ENCODE assay signal across 18 cellular contexts in genomic region chr13:22064854-22065646, GRCh38.
DNase-seq lines count a peak whose midpoint lies in the region; ATAC-seq and TF ChIP-seq lines count a peak whose summit lies in the region.
"Had no signal": no experiment of that assay in that cellular context is flagged by ENCODE, and none has a peak within 500 bp of the region (broad histone marks: within the 10 kb centered on the region; RNA-seq: fewer than 3 reads in every experiment).

No MANE protein-coding gene starts in this region.

- POLR2A ChIA-PET in CD8-positive, alpha-beta T cell (lab: Charles Lee): no interaction called here

- no peaks in the 10 kb centered on the region for H3K27me3 Mint-ChIP-seq in CD8-positive, alpha-beta T cell (ENCODE audit: low read depth)
- H3K27me3 Mint-ChIP-seq in central memory CD8-positive, alpha-beta T cell: no peaks in the 10 kb centered on the region
- H3K27me3 Mint-ChIP-seq in nephron progenitor cell (ENCODE audit: low read depth, poor library complexity): no peaks in the 10 kb centered on the region
- no peaks in the 10 kb centered on the region for H3K27me3 Mint-ChIP-seq in endothelial cell (ENCODE audit: unreplicated experiment)

- H3K9ac ChIP-seq in HUES64 (ENCODE audit: low read depth, low read length): no peak overlapping the region

- H3K27me3 ChIP-seq in CD8-positive, alpha-beta T cell (ENCODE audit: insufficient read depth, low read length): no peaks in the 10 kb centered on the region
- no peaks in the 10 kb centered on the region for H3K27me3 ChIP-seq in HUES64 (ENCODE audit: insufficient read depth, low read length)
- H3K27me3 ChIP-seq: dorsolateral prefrontal cortex, gastrocnemius medialis, thyroid gland had no signal

- ATAC-seq in CD8-positive, alpha-beta T cell: no peak
- ATAC-seq in central memory CD8-positive, alpha-beta T cell (replicated peaks; ENCODE audit: extremely low read depth, poor library complexity, severe bottlenecking): no peak
- no peak for ATAC-seq in GM19467 (IDR thresholded peaks at IDR 0.05; ENCODE audit: unreplicated experiment)
- ATAC-seq: gastrocnemius medialis had no signal

- H3K4me3 Mint-ChIP-seq in CD8-positive, alpha-beta T cell: no peak overlapping the region
- H3K4me3 Mint-ChIP-seq in central memory CD8-positive, alpha-beta T cell: peak overlapping the region; percentile 65
- peak overlapping the region; percentile 55 for H3K4me3 Mint-ChIP-seq in nephron progenitor cell
- no peak overlapping the region for H3K4me3 Mint-ChIP-seq in endothelial cell (ENCODE audit: unreplicated experiment)

- DNase-seq in CD8-positive, alpha-beta T cell: no peak
- DNase-seq in central memory CD8-positive, alpha-beta T cell (ENCODE audit: low spot score in 2 of 2): no peak
- DNase-seq in nephron progenitor cell (peak; percentile 14), SHP77 (lab: John Stamatoyannopoulos, UW) (no peak), endothelial cell (ENCODE audit: low spot score) (no peak)
- DNase-seq: activated CD4-positive, CD25-positive, alpha-beta regulatory T cell; COR-L47; dorsolateral prefrontal cortex; erythroblast; gastrocnemius medialis; kidney glomerular epithelial cell; NCI-H1105 treated with DMSO at 0.1 percent for 48 hours; NCI-H2081 treated with DMSO at 0.1 percent for 48 hours; nucleus accumbens; thyroid gland had no signal

- no peak overlapping the region for H3K27ac ChIP-seq in CD8-positive, alpha-beta T cell (ENCODE audit: low read depth, low read length)
- H3K27ac ChIP-seq in HUES64 (ENCODE audit: low read depth, low read length): peak overlapping the region; percentile 43; the same call in 1 of the 2 replicates
- H3K27ac ChIP-seq: dorsolateral prefrontal cortex, gastrocnemius medialis, thyroid gland had no signal

- no peak for TF ChIP-seq CTCF in CD8-positive, alpha-beta T cell (IDR thresholded peaks at IDR 0.05)
- TF ChIP-seq CTCF in nephron progenitor cell (IDR thresholded peaks at IDR 0.05): no peak
- no peak for TF ChIP-seq CTCF in endothelial cell (IDR thresholded peaks at IDR 0.05; ENCODE audit: unreplicated experiment)

- 81% methylated on average over 12 of the region's 13 CpGs for WGBS in HUES64

- peaks cover 57% of the 10 kb centered on the region for H3K4me1 ChIP-seq in CD8-positive, alpha-beta T cell (ENCODE audit: insufficient read depth, low read length)
- H3K4me1 ChIP-seq in HUES64 (ENCODE audit: insufficient read depth, low read length): peaks cover 11% of the 10 kb centered on the region
- H3K4me1 ChIP-seq: gastrocnemius medialis, HAP-1, thyroid gland had no signal

- CTCF ChIA-PET in CD8-positive, alpha-beta T cell (lab: Charles Lee): no interaction called here

- H3K36me3 ChIP-seq in CD8-positive, alpha-beta T cell (ENCODE audit: insufficient read depth, low read length): no peaks in the 10 kb centered on the region
- no peaks in the 10 kb centered on the region for H3K36me3 ChIP-seq in HUES64 (ENCODE audit: insufficient read depth, low read length)
- H3K36me3 ChIP-seq: gastrocnemius medialis, HAP-1, thyroid gland had no signal

- peak overlapping the region; percentile 77 for H3K27ac Mint-ChIP-seq in CD8-positive, alpha-beta T cell
- peak overlapping the region; percentile 96 for H3K27ac Mint-ChIP-seq in central memory CD8-positive, alpha-beta T cell (ENCODE audit: low read depth)
- H3K27ac Mint-ChIP-seq in nephron progenitor cell (peak overlapping the region; percentile 97), endothelial cell (ENCODE audit: unreplicated experiment) (no peak overlapping the region)

- intact Hi-C loops in CD8-positive, alpha-beta T cell (cut with DNase I, micrococcal nuclease): loop anchor here (5.0 kb wide), 3 partner anchors 92 to 393 kb away; partner anchors contain the start of gene FGF9 (in 1 of the 2)

- no peak overlapping the region for H3K4me3 ChIP-seq in CD8-positive, alpha-beta T cell (ENCODE audit: low read depth, low read length)
- H3K4me3 ChIP-seq in HUES64 (ENCODE audit: low read length): no peak overlapping the region
- H3K4me3 ChIP-seq: dorsolateral prefrontal cortex, gastrocnemius medialis, HAP-1, thyroid gland had no signal

- H3K9me3 ChIP-seq in CD8-positive, alpha-beta T cell (ENCODE audit: low read length): no peaks in the 10 kb centered on the region
- H3K9me3 ChIP-seq in HUES64 (ENCODE audit: insufficient read depth, low read depth, low read length): no peaks in the 10 kb centered on the region
- H3K9me3 ChIP-seq: gastrocnemius medialis, thyroid gland had no signal

- no peaks in the 10 kb centered on the region for H3K36me3 Mint-ChIP-seq in CD8-positive, alpha-beta T cell
- peaks cover 9% of the 10 kb centered on the region for H3K36me3 Mint-ChIP-seq in central memory CD8-positive, alpha-beta T cell (ENCODE audit: insufficient read depth)
- H3K36me3 Mint-ChIP-seq in nephron progenitor cell (ENCODE audit: low read depth) (no peaks in the 10 kb centered on the region), endothelial cell (ENCODE audit: low read depth, unreplicated experiment) (no peaks in the 10 kb centered on the region)

- peaks cover 71% of the 10 kb centered on the region for H3K4me1 Mint-ChIP-seq in CD8-positive, alpha-beta T cell (ENCODE audit: low read depth)
- H3K4me1 Mint-ChIP-seq in central memory CD8-positive, alpha-beta T cell: peaks cover 54% of the 10 kb centered on the region
- peaks cover 62% of the 10 kb centered on the region for H3K4me1 Mint-ChIP-seq in nephron progenitor cell
- peaks cover 13% of the 10 kb centered on the region for H3K4me1 Mint-ChIP-seq in endothelial cell (ENCODE audit: unreplicated experiment)

- H3K9me3 Mint-ChIP-seq in CD8-positive, alpha-beta T cell: no peaks in the 10 kb centered on the region
- H3K9me3 Mint-ChIP-seq in central memory CD8-positive, alpha-beta T cell: no peaks in the 10 kb centered on the region
- no peaks in the 10 kb centered on the region for H3K9me3 Mint-ChIP-seq in nephron progenitor cell
- H3K9me3 Mint-ChIP-seq in endothelial cell (ENCODE audit: unreplicated experiment): no peaks in the 10 kb centered on the region

Comparison
In these comparisons a context has a peak if more than half of its experiments do, and no peak if none do; other contexts are left out.
1. H3K4me3 Mint-ChIP-seq: peak in central memory CD8-positive, alpha-beta T cell (single experiment) and nephron progenitor cell (single experiment); none in CD8-positive, alpha-beta T cell (single experiment) and endothelial cell (single experiment).